In the genomic region with DNA sequence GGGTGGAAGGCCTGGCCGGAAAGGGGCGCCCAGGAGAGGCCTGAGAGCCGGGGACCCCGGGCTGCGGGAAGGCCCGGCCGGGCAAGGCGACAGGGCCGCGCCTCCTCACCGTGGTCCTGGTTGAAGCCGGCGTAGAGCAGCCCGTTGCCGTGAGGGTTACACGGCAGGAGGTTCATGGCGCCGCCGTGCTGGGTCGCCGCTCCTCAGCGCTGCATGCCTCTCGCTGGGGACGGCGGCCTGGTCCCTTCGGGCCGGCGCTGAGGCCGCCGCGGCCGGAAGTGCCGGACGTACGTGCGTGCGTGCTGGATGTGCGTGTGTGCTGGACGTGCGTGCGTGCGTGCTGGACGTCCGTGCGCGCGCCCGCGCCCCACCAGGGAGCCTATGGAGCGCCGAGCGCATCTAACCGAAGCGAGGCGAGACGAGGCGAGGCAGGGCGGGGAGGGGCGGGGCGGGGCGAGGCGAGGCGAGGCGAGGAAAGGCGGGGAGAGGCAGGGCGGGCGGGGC, we compare ENCODE assay signal across 1 cellular context.
A peak's percentile ranks its signal among the peaks of the same experiment; 100 is the strongest.
TF ChIP-seq lines count a peak whose summit lies in the region.

WDR45B (minus strand) TSS at position 280 of the 504 bp plus-strand sequence; CDS start at position 176, 104 bp downstream.

TF ChIP-seq in HepG2, 621 proteins besides CTCF, POLR2A, EP300 and RAD21 (continued from another document and continues in another):
- TF ChIP-seq ZNF512 (CRISPR knock-in tag; IDR thresholded peaks at IDR 0.05): peak; percentile 75; the same call in 1 of the 2 replicates
- TF ChIP-seq, protein P1, sequence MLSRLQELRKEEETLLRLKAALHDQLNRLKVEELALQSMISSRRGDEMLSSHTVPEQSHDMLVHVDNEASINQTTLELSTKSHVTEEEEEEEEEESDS (CRISPR knock-in tag; IDR thresholded peaks at IDR 0.05; ENCODE audit: borderline replicate concordance): no peak
- TF ChIP-seq ZFYVE20 (CRISPR knock-in tag; IDR thresholded peaks at IDR 0.05; ENCODE audit: borderline replicate concordance, low read depth): peak; percentile 86
- peak; percentile 65 for TF ChIP-seq MED8 (CRISPR knock-in tag; IDR thresholded peaks at IDR 0.05; ENCODE audit: insufficient replicate concordance)
- TF ChIP-seq LCORL (IDR thresholded peaks at IDR 0.05): no peak
- TF ChIP-seq LCORL (CRISPR knock-in tag; IDR thresholded peaks at IDR 0.05): 0 out of 2 replicates have a peak, but pooled peaks have one; percentile 30
- TF ChIP-seq, protein P2, sequence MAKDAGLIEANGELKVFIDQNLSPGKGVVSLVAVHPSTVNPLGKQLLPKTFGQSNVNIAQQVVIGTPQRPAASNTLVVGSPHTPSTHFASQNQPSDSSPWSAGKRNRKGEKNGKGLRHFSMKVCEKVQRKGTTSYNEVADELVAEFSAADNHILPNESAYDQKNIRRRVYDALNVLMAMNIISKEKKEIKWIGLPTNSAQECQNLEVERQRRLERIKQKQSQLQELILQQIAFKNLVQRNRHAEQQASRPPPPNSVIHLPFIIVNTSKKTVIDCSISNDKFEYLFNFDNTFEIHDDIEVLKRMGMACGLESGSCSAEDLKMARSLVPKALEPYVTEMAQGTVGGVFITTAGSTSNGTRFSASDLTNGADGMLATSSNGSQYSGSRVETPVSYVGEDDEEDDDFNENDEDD (CRISPR knock-in tag; IDR thresholded peaks at IDR 0.05; ENCODE audit: borderline replicate concordance): peak; percentile 68; the same call in 1 of the 2 replicates
- TF ChIP-seq DMAP1 (CRISPR knock-in tag; IDR thresholded peaks at IDR 0.05): peak; percentile 85
- TF ChIP-seq NR2F6 (IDR thresholded peaks at IDR 0.05): no peak
- peak; percentile 49; the same call in 1 of the 2 replicates for TF ChIP-seq NR2F6 (CRISPR knock-in tag; IDR thresholded peaks at IDR 0.05)
- no peak for TF ChIP-seq FOSL1 (CRISPR knock-in tag; IDR thresholded peaks at IDR 0.05; ENCODE audit: borderline replicate concordance)
- no peak for TF ChIP-seq PHB2 (IDR thresholded peaks at IDR 0.05; ENCODE audit: partially characterized antibody)
- TF ChIP-seq AGO2 (optimal IDR thresholded peaks at IDR 0.05; ENCODE audit: low read depth, low read length): no peak
- peak; percentile 82; the same call in 1 of the 2 replicates for TF ChIP-seq BRD4 (CRISPR knock-in tag; IDR thresholded peaks at IDR 0.05)
- TF ChIP-seq HNRNPL (IDR thresholded peaks at IDR 0.05; ENCODE audit: low read depth, low read length): no peak
- no peak for TF ChIP-seq ZNF781 (CRISPR knock-in tag; IDR thresholded peaks at IDR 0.05; ENCODE audit: borderline replicate concordance, not compliant biosample characterization)
- peak; percentile 98 for TF ChIP-seq ETV5 (CRISPR knock-in tag; IDR thresholded peaks at IDR 0.05; ENCODE audit: borderline replicate concordance)
- no peak for TF ChIP-seq DDIT3 (CRISPR knock-in tag; IDR thresholded peaks at IDR 0.05)
- TF ChIP-seq, protein P3, sequence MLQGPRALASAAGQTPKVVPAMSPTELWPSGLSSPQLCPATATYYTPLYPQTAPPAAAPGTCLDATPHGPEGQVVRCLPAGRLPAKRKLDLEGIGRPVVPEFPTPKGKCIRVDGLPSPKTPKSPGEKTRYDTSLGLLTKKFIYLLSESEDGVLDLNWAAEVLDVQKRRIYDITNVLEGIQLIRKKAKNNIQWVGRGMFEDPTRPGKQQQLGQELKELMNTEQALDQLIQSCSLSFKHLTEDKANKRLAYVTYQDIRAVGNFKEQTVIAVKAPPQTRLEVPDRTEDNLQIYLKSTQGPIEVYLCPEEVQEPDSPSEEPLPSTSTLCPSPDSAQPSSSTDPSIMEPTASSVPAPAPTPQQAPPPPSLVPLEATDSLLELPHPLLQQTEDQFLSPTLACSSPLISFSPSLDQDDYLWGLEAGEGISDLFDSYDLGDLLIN (CRISPR knock-in tag; IDR thresholded peaks at IDR 0.05; ENCODE audit: borderline replicate concordance): peak; percentile 93; the same call in 1 of the 2 replicates
- no peak; the same call in 1 of the 2 replicates for TF ChIP-seq JUN (CRISPR knock-in tag; IDR thresholded peaks at IDR 0.05)
- TF ChIP-seq SETDB1 (CRISPR knock-in tag; IDR thresholded peaks at IDR 0.05; ENCODE audit: borderline replicate concordance): no peak
- TF ChIP-seq SAFB2 (CRISPR knock-in tag; IDR thresholded peaks at IDR 0.05; ENCODE audit: borderline replicate concordance, low read depth): peak; percentile 97
- TF ChIP-seq MAFF (IDR thresholded peaks at IDR 0.05; ENCODE audit: low read depth, low read length): no peak
- peak; percentile 95 for TF ChIP-seq POLR2G (IDR thresholded peaks at IDR 0.05; ENCODE audit: low read depth, low read length)
- no peak for TF ChIP-seq ZNF775 (CRISPR knock-in tag; IDR thresholded peaks at IDR 0.05; ENCODE audit: borderline replicate concordance)
- no peak for TF ChIP-seq ZNF44 (CRISPR knock-in tag; IDR thresholded peaks at IDR 0.05)
- no peak for TF ChIP-seq ZNF569 (CRISPR knock-in tag; IDR thresholded peaks at IDR 0.05; ENCODE audit: borderline replicate concordance)
- no peak for TF ChIP-seq ZNF501 (CRISPR knock-in tag; IDR thresholded peaks at IDR 0.05)
- TF ChIP-seq KLF9 (CRISPR knock-in tag; IDR thresholded peaks at IDR 0.05; ENCODE audit: low read depth): no peak
- TF ChIP-seq ZNF704 (CRISPR knock-in tag; IDR thresholded peaks at IDR 0.05; ENCODE audit: borderline replicate concordance): peak; percentile 80; the same call in 1 of the 2 replicates
- TF ChIP-seq ZNF615 (CRISPR knock-in tag; IDR thresholded peaks at IDR 0.05; ENCODE audit: borderline replicate concordance): no peak
- no peak for TF ChIP-seq NFE2L2 (IDR thresholded peaks at IDR 0.05; ENCODE audit: low read length)
- peak; percentile 71 for TF ChIP-seq TFE3 (CRISPR knock-in tag; IDR thresholded peaks at IDR 0.05)
- TF ChIP-seq GATA4 (IDR thresholded peaks at IDR 0.05; ENCODE audit: borderline replicate concordance, low read depth): peak; percentile 65; the same call in 1 of the 2 replicates
- TF ChIP-seq TRIM24 (CRISPR knock-in tag; IDR thresholded peaks at IDR 0.05): no peak
- no peak for TF ChIP-seq MTF1 (CRISPR knock-in tag; IDR thresholded peaks at IDR 0.05)
- peak; percentile 42; the same call in 1 of the 2 replicates for TF ChIP-seq ZNF12 (CRISPR knock-in tag; IDR thresholded peaks at IDR 0.05)
- TF ChIP-seq FOXP4 (CRISPR knock-in tag; IDR thresholded peaks at IDR 0.05): peak; percentile 20; the same call in 1 of the 2 replicates
- no peak for TF ChIP-seq HNF4G (IDR thresholded peaks at IDR 0.05; ENCODE audit: borderline replicate concordance, low read depth, low read length)
- TF ChIP-seq HNF4G (CRISPR knock-in tag; IDR thresholded peaks at IDR 0.05; ENCODE audit: borderline replicate concordance, low read depth): no peak; the same call in 1 of the 2 replicates
- peak; percentile 97 for TF ChIP-seq SAP130 (CRISPR knock-in tag; IDR thresholded peaks at IDR 0.05; ENCODE audit: low read depth)
- no peak for TF ChIP-seq PRPF4 (IDR thresholded peaks at IDR 0.05; ENCODE audit: low read depth, low read length, poor library complexity, severe bottlenecking)
- peak; percentile 53; the same call in 1 of the 2 replicates for TF ChIP-seq SP5 (CRISPR knock-in tag; IDR thresholded peaks at IDR 0.05; ENCODE audit: borderline replicate concordance, low read depth)
- TF ChIP-seq, protein P4, sequence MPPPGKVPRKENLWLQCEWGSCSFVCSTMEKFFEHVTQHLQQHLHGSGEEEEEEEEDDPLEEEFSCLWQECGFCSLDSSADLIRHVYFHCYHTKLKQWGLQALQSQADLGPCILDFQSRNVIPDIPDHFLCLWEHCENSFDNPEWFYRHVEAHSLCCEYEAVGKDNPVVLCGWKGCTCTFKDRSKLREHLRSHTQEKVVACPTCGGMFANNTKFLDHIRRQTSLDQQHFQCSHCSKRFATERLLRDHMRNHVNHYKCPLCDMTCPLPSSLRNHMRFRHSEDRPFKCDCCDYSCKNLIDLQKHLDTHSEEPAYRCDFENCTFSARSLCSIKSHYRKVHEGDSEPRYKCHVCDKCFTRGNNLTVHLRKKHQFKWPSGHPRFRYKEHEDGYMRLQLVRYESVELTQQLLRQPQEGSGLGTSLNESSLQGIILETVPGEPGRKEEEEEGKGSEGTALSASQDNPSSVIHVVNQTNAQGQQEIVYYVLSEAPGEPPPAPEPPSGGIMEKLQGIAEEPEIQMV (CRISPR knock-in tag; IDR thresholded peaks at IDR 0.05; ENCODE audit: low read depth): no peak
- 0 out of 2 replicates have a peak, but pooled peaks have one; percentile 62 for TF ChIP-seq ZNF354B (CRISPR knock-in tag; IDR thresholded peaks at IDR 0.05)
- TF ChIP-seq ZNF331 (CRISPR knock-in tag; IDR thresholded peaks at IDR 0.05): peak; percentile 88
- TF ChIP-seq ZNF800 (CRISPR knock-in tag; IDR thresholded peaks at IDR 0.05): no peak
- TF ChIP-seq, protein P5, sequence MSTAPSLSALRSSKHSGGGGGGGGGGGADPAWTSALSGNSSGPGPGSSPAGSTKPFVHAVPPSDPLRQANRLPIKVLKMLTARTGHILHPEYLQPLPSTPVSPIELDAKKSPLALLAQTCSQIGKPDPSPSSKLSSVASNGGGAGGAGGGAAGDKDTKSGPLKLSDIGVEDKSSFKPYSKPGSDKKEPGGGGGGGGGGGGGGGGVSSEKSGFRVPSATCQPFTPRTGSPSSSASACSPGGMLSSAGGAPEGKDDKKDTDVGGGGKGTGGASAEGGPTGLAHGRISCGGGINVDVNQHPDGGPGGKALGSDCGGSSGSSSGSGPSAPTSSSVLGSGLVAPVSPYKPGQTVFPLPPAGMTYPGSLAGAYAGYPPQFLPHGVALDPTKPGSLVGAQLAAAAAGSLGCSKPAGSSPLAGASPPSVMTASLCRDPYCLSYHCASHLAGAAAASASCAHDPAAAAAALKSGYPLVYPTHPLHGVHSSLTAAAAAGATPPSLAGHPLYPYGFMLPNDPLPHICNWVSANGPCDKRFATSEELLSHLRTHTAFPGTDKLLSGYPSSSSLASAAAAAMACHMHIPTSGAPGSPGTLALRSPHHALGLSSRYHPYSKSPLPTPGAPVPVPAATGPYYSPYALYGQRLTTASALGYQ (CRISPR knock-in tag; IDR thresholded peaks at IDR 0.05): 0 out of 2 replicates have a peak, but pooled peaks have one; percentile 22
- TF ChIP-seq NFYC (CRISPR knock-in tag; IDR thresholded peaks at IDR 0.05): peak; percentile 54; the same call in 1 of the 2 replicates
- TF ChIP-seq HMG20B (CRISPR knock-in tag; conservative IDR thresholded peaks at IDR 0.05): peak; percentile 56
- no peak for TF ChIP-seq HMGA1 (CRISPR knock-in tag; conservative IDR thresholded peaks at IDR 0.05)
- TF ChIP-seq NPAS2 (CRISPR knock-in tag; IDR thresholded peaks at IDR 0.05; ENCODE audit: borderline replicate concordance): no peak
